ENCODE assay signal across 17 cellular contexts in genomic region chr7:84363741-84364140, GRCh38.
"Had no signal": no experiment of that assay in that cellular context is flagged by ENCODE, and none has a peak within 500 bp of the region (broad histone marks: within the 10 kb centered on the region; RNA-seq: fewer than 3 reads in every experiment).

No MANE protein-coding gene starts in this region.

- H3K9me3 ChIP-seq: lower lobe of right lung, tibial artery had no signal

- H3K36me3 ChIP-seq: lower lobe of right lung, tibial artery had no signal

- H3K27me3 Mint-ChIP-seq: activated CD4-positive, alpha-beta T cell treated with anti-CD3 and anti-CD28 coated beads, Interleukin-2, amount 10 ng/mL, durations not matched to agents 7 days and 5 days; activated T-cell treated with anti-CD3 and anti-CD28 coated beads, Interleukin-2, amount 50 U/mL, for 24 hours; progenitor cell of endocrine pancreas had no signal

- H3K27ac ChIP-seq: coronary artery, lower lobe of right lung, tibial artery had no signal

- H3K4me1 ChIP-seq: lower lobe of right lung, tibial artery had no signal

- H3K4me1 Mint-ChIP-seq: activated CD4-positive, alpha-beta T cell treated with anti-CD3 and anti-CD28 coated beads, Interleukin-2, amount 10 ng/mL, durations not matched to agents 7 days and 5 days had no signal

- H3K27me3 ChIP-seq: tibial artery had no signal

- H3K9me3 Mint-ChIP-seq: activated CD4-positive, alpha-beta T cell treated with anti-CD3 and anti-CD28 coated beads, Interleukin-2, amount 10 ng/mL, durations not matched to agents 7 days and 5 days; activated naive CD4-positive, alpha-beta T cell treated with anti-CD3 and anti-CD28 coated beads for 36 hours; activated T-cell treated with anti-CD3 and anti-CD28 coated beads, Interleukin-2, amount 50 U/mL, for 24 hours; activated T-helper 2 cell treated with anti-CD3 and anti-CD28 coated beads, Interferon-gamma antibody, Interleukin-2, Interleukin-4, amounts not matched to agents 10 μg/mL and 5 μg/mL and 100 μg/mL, durations not matched to agents 14 hours and 24 hours and 36 hours; T-helper 1 cell treated with Interleukin-12 subunit alpha and Interleukin-12 subunit beta and Interleukin-4 antibody, amounts not matched to agents 30 μg/mL and 1 μg/mL, for 36 hours had no signal

- H3K4me3 ChIP-seq: coronary artery, lower lobe of right lung, tibial artery had no signal

- ATAC-seq: activated CD8-positive, alpha-beta T cell treated with anti-CD3 and anti-CD28 coated beads, Interleukin-2, amount 10 ng/mL, durations not matched to agents 7 days and 5 days; left colon; lower lobe of right lung; stimulated activated naive CD8-positive, alpha-beta T cell treated with anti-CD3 and anti-CD28 coated beads, Interleukin-15, Interleukin-2, amounts not matched to agents 100 U/mL and 50 U/mL, for 24 hours had no signal

- DNase-seq: activated CD4-positive, alpha-beta T cell treated with anti-CD3 and anti-CD28 coated beads, Interleukin-2, amount 10 ng/mL, durations not matched to agents 7 days and 5 days; activated CD8-positive, alpha-beta T cell treated with anti-CD3 and anti-CD28 coated beads, Interleukin-2, amount 10 ng/mL, durations not matched to agents 7 days and 5 days; activated naive CD4-positive, alpha-beta T cell treated with anti-CD3 and anti-CD28 coated beads for 36 hours; activated T-cell treated with anti-CD3 and anti-CD28 coated beads, Interleukin-2, amount 50 U/mL, for 24 hours; aorta; hippocampal formation; islet precursor cell; left colon; lower lobe of right lung; midbrain; stimulated activated naive CD8-positive, alpha-beta T cell treated with anti-CD3 and anti-CD28 coated beads, Interleukin-15, Interleukin-2, amounts not matched to agents 100 U/mL and 50 U/mL, for 24 hours; substantia nigra; tibial artery had no signal

- H3K27ac Mint-ChIP-seq: activated CD4-positive, alpha-beta T cell treated with anti-CD3 and anti-CD28 coated beads, Interleukin-2, amount 10 ng/mL, durations not matched to agents 7 days and 5 days; activated CD8-positive, alpha-beta T cell treated with anti-CD3 and anti-CD28 coated beads, Interleukin-2, amount 10 ng/mL, durations not matched to agents 7 days and 5 days; activated naive CD4-positive, alpha-beta T cell treated with anti-CD3 and anti-CD28 coated beads for 36 hours; activated T-cell treated with anti-CD3 and anti-CD28 coated beads, Interleukin-2, amount 50 U/mL, for 24 hours; activated T-helper 2 cell treated with anti-CD3 and anti-CD28 coated beads, Interferon-gamma antibody, Interleukin-2, Interleukin-4, amounts not matched to agents 10 μg/mL and 5 μg/mL and 100 μg/mL, durations not matched to agents 14 hours and 24 hours and 36 hours; progenitor cell of endocrine pancreas; T-helper 1 cell treated with Interleukin-12 subunit alpha and Interleukin-12 subunit beta and Interleukin-4 antibody, amounts not matched to agents 30 μg/mL and 1 μg/mL, for 36 hours had no signal

- H3K4me3 Mint-ChIP-seq: activated CD4-positive, alpha-beta T cell treated with anti-CD3 and anti-CD28 coated beads, Interleukin-2, amount 10 ng/mL, durations not matched to agents 7 days and 5 days; activated CD8-positive, alpha-beta T cell treated with anti-CD3 and anti-CD28 coated beads, Interleukin-2, amount 10 ng/mL, durations not matched to agents 7 days and 5 days; activated naive CD4-positive, alpha-beta T cell treated with anti-CD3 and anti-CD28 coated beads for 36 hours; activated T-cell treated with anti-CD3 and anti-CD28 coated beads, Interleukin-2, amount 50 U/mL, for 24 hours; T-helper 1 cell treated with Interleukin-12 subunit alpha and Interleukin-12 subunit beta and Interleukin-4 antibody, amounts not matched to agents 30 μg/mL and 1 μg/mL, for 36 hours had no signal
